In the genomic region with DNA sequence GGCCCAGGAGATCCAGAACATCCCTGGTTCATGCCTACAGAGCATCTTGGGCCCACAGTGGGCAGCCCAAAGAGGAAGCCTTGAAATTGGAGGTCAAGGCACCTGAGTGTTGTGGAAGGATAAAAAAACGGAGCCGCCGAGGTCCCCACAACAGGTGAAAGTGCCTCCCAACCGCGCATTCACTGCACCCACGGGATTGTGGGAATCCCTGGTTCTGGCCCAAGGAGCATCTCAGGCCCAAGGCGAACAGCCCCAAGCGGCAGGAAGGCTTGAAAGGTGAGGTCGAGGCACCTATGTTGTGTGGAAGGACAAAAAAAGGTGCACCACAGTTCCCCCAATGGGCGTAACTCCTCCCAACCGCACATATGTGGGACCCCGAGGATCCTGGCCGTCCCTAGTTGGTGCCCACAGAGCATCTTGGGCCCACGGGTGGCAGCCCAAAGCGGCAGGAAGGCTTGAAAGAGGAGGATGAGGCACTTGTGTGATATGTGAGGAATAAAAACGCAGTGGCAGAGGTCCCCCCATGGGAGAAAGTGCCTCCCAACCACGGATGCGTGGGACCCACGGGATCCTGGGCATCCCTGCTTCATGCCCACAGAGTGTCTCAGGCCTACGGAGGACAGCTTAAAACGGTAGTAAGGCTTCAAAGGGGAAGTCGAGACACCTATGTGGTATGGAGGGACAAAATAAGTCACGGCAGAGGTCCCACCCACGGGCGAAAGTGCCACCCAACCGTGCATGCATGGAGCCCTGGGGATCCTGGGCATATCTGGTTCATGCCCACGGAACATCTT, we compare ENCODE assay signal across 18 cellular contexts.
DNase-seq lines count a peak whose midpoint lies in the region; ATAC-seq and TF ChIP-seq lines count a peak whose summit lies in the region.
"Had no signal": no experiment of that assay in that cellular context is flagged by ENCODE, and none has a peak within 500 bp of the region (broad histone marks: within the 10 kb centered on the region; RNA-seq: fewer than 3 reads in every experiment).

No MANE protein-coding gene starts in this region.

- no peak overlapping the region for H2AFZ ChIP-seq in SK-N-SH (ENCODE audit: low read depth)

- H3K27ac ChIP-seq in SK-N-SH (ENCODE audit: low read depth in 2 of 2, low read length in 1 of 2) (no peak overlapping the region), sigmoid colon (no peak overlapping the region)
- H3K27ac ChIP-seq: 22Rv1; BLaER1 treated with 17β-estradiol and CSF1 and Interleukin-3, amounts not matched to agents 10 nM and 100 nM had no signal

- H4K20me1 ChIP-seq in SK-N-SH (ENCODE audit: insufficient read depth), result no peaks in the 10 kb centered on the region
- H4K20me1 ChIP-seq: BLaER1 treated with 17β-estradiol and CSF1 and Interleukin-3, amounts not matched to agents 10 nM and 100 nM had no signal

- 14% methylated on average over 27 of the region's 27 CpGs for WGBS in SK-N-SH (ENCODE audit: low lambda C conversion rate)
- 69 to 76% methylated on average over 27 of the region's 27 CpGs for WGBS in sigmoid colon, 2 donors

- intact Hi-C loops in sigmoid colon (cut with DNase I), result no loop called here

- POLR2A ChIA-PET in SK-N-SH (lab: Yijun Ruan, JAX), result no interaction called here

- CTCF ChIA-PET in SK-N-SH (lab: Yijun Ruan, JAX), result no interaction called here

- H3K27me3 ChIP-seq in SK-N-SH (ENCODE audit: insufficient read depth) (no peaks in the 10 kb centered on the region), sigmoid colon (no peaks in the 10 kb centered on the region)
- H3K27me3 ChIP-seq: BLaER1 treated with 17β-estradiol and CSF1 and Interleukin-3, amounts not matched to agents 10 nM and 100 nM had no signal

- H3K36me3 ChIP-seq in SK-N-SH (replicated peaks in 1 of 2; ENCODE audit: control insufficient read depth in 1 of 2, insufficient read depth in 2 of 2, low read length in 1 of 2) (no peaks in the 10 kb centered on the region), sigmoid colon (no peaks in the 10 kb centered on the region)
- H3K36me3 ChIP-seq: BLaER1 treated with 17β-estradiol and CSF1 and Interleukin-3, amounts not matched to agents 10 nM and 100 nM; HAP-1 had no signal

- H3K9me2 ChIP-seq in SK-N-SH, result no peaks in the 10 kb centered on the region

- no peaks in the 10 kb centered on the region for H3K79me2 ChIP-seq in SK-N-SH (ENCODE audit: insufficient read depth)

- TF ChIP-seq EP300 in SK-N-SH (IDR thresholded peaks at IDR 0.05; ENCODE audit: borderline replicate concordance in 1 of 2, low read depth in 1 of 2, low read length in 1 of 2) (no peak), sigmoid colon (IDR thresholded peaks at IDR 0.05) (no peak)

- H3F3A ChIP-seq in SK-N-SH (replicated peaks; ENCODE audit: insufficient read depth), result no peaks in the 10 kb centered on the region

- TF ChIP-seq RAD21 in SK-N-SH (IDR thresholded peaks at IDR 0.05; ENCODE audit: low read length), result no peak

- ATAC-seq in SK-N-SH treated with all-trans-retinoic acid at 6 μM for 48 hours, result no peak
- no peak for ATAC-seq in GM21619 (IDR thresholded peaks at IDR 0.05; ENCODE audit: unreplicated experiment)

- H3K4me3 ChIP-seq in SK-N-SH (ENCODE audit: low read depth in 2 of 2, low read length in 1 of 2) (no peak overlapping the region), sigmoid colon (no peak overlapping the region)
- H3K4me3 ChIP-seq: BLaER1 treated with 17β-estradiol and CSF1 and Interleukin-3, amounts not matched to agents 10 nM and 100 nM; HAP-1 had no signal

- H3K9me3 ChIP-seq in SK-N-SH, result no peaks in the 10 kb centered on the region
- peaks cover 9 to 38% (median 27%) of the 10 kb centered on the region in 4 donors for H3K9me3 ChIP-seq in sigmoid colon
- H3K9me3 ChIP-seq: HAP-1 had no signal

- DNase-seq in SK-N-SH (peak; percentile 0), GM10266 (ENCODE audit: extremely low spot score) (peak; percentile 1), iPS-NIHi7 (ENCODE audit: extremely low spot score) (peak; percentile 2), sigmoid colon (peak; percentile 48), NOMO-1 treated with DMSO at 0.1 percent for 48 hours (lab: John Stamatoyannopoulos, UW; ENCODE audit: unreplicated experiment) (no peak), DMS 273 (lab: John Stamatoyannopoulos, UW; ENCODE audit: unreplicated experiment) (no peak)
- DNase-seq: DMS153, EL, IMR-90, Kasumi-1, NCI-H1105 treated with DMSO at 0.1 percent for 48 hours, NCI-H187 treated with DMSO at 0.1 percent for 48 hours, NCI-H2171 treated with DMSO at 0.1 percent for 48 hours had no signal

- TF ChIP-seq POLR2A in sigmoid colon (IDR thresholded peaks at IDR 0.05), result no peak

- H3K9ac ChIP-seq in SK-N-SH, result no peak overlapping the region
- H3K9ac ChIP-seq: BLaER1 treated with 17β-estradiol and CSF1 and Interleukin-3, amounts not matched to agents 10 nM and 100 nM had no signal

- TF ChIP-seq CTCF in SK-N-SH (IDR thresholded peaks at IDR 0.05), result no peak
- no peak for TF ChIP-seq CTCF in GM10266 (IDR thresholded peaks at IDR 0.05; ENCODE audit: control insufficient read depth, insufficient read depth, low read depth, missing control alignments)
- no peak for TF ChIP-seq CTCF in sigmoid colon (IDR thresholded peaks at IDR 0.05)

- H3K4me1 ChIP-seq in SK-N-SH (ENCODE audit: control insufficient read depth in 1 of 2, insufficient read depth in 2 of 2, low read depth in 1 of 2, low read length in 1 of 2) (no peaks in the 10 kb centered on the region), sigmoid colon (no peaks in the 10 kb centered on the region)
- H3K4me1 ChIP-seq: BLaER1 treated with 17β-estradiol and CSF1 and Interleukin-3, amounts not matched to agents 10 nM and 100 nM; HAP-1 had no signal

- H3K4me2 ChIP-seq in SK-N-SH, result no peak overlapping the region
- H3K4me2 ChIP-seq: BLaER1 treated with 17β-estradiol and CSF1 and Interleukin-3, amounts not matched to agents 10 nM and 100 nM had no signal

TF ChIP-seq in SK-N-SH, 30 proteins besides CTCF, POLR2A, EP300 and RAD21:
- no peak for TF ChIP-seq POLR2AphosphoS5 (IDR thresholded peaks at IDR 0.05; ENCODE audit: low read depth, low read length)
- TF ChIP-seq YY1 (IDR thresholded peaks at IDR 0.05; ENCODE audit: low read depth), result no peak
- no peak for TF ChIP-seq SIN3A (IDR thresholded peaks at IDR 0.05; ENCODE audit: borderline replicate concordance, low read depth, low read length)

TF ChIP-seq in SK-N-SH treated with all-trans-retinoic acid at 6 μM for 48 hours, 23 proteins besides CTCF, POLR2A, EP300 and RAD21:
- TF ChIP-seq ARNTL (CRISPR knock-in tag; IDR thresholded peaks at IDR 0.05; ENCODE audit: borderline replicate concordance, low read depth), result no peak
- no peak for TF ChIP-seq ISL1 (CRISPR knock-in tag; IDR thresholded peaks at IDR 0.05)
- no peak for TF ChIP-seq TOX (CRISPR knock-in tag; IDR thresholded peaks at IDR 0.05; ENCODE audit: borderline replicate concordance)
- TF ChIP-seq GLIS3 (CRISPR knock-in tag; IDR thresholded peaks at IDR 0.05), result no peak
- TF ChIP-seq, protein P1, sequence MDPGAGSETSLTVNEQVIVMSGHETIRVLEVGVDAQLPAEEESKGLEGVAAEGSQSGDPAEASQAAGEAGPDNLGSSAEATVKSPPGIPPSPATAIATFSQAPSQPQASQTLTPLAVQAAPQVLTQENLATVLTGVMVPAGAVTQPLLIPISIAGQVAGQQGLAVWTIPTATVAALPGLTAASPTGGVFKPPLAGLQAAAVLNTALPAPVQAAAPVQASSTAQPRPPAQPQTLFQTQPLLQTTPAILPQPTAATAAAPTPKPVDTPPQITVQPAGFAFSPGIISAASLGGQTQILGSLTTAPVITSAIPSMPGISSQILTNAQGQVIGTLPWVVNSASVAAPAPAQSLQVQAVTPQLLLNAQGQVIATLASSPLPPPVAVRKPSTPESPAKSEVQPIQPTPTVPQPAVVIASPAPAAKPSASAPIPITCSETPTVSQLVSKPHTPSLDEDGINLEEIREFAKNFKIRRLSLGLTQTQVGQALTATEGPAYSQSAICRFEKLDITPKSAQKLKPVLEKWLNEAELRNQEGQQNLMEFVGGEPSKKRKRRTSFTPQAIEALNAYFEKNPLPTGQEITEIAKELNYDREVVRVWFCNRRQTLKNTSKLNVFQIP (CRISPR knock-in tag; IDR thresholded peaks at IDR 0.05; ENCODE audit: borderline replicate concordance, low read depth), result no peak
- TF ChIP-seq ZNF8 (CRISPR knock-in tag; IDR thresholded peaks at IDR 0.05), result no peak
- TF ChIP-seq ZNF565 (CRISPR knock-in tag; conservative IDR thresholded peaks at IDR 0.05; ENCODE audit: low read depth), result no peak
- TF ChIP-seq SNAI2 (CRISPR knock-in tag; IDR thresholded peaks at IDR 0.05), result no peak
- TF ChIP-seq CSDC2 (CRISPR knock-in tag; IDR thresholded peaks at IDR 0.05), result no peak
- TF ChIP-seq ESRRG (CRISPR knock-in tag; IDR thresholded peaks at IDR 0.05), result no peak
- TF ChIP-seq ZC3H10 (CRISPR knock-in tag; IDR thresholded peaks at IDR 0.05), result no peak
TF ChIP-seq in SK-N-SH treated with all-trans-retinoic acid at 6 μM for 48 hours: peak in this region for 0.

Comparison
In these comparisons a context has a peak if more than half of its experiments do, and no peak if none do; other contexts are left out.
1. DNase-seq: peak in SK-N-SH (single experiment), GM10266 (single experiment), iPS-NIHi7 (single experiment) and sigmoid colon (single experiment); none in NOMO-1 treated with DMSO at 0.1 percent for 48 hours (single experiment) and DMS 273 (single experiment).